ENCODE assay signal across 1 cellular context in genomic region chr4:39458505-39459300, GRCh38.
TF ChIP-seq lines count a peak whose summit lies in the region.

Gene LIAS, plus strand, starts transcription at chr4:39459056. Its CDS starts 62 bp downstream, at chr4:39459118.
Gene RPL9, minus strand, starts transcription at chr4:39458922. Its CDS starts 483 bp downstream, at chr4:39458439.

TF ChIP-seq in K562, 482 proteins besides CTCF, POLR2A, EP300 and RAD21 (continued from another document and continues in another):
- no peak for TF ChIP-seq PBX2 (CRISPR knock-in tag; IDR thresholded peaks at IDR 0.05; ENCODE audit: low read depth)
- TF ChIP-seq PBX2 (tag; conservative IDR thresholded peaks at IDR 0.05; ENCODE audit: low read depth): no peak
- no peak for TF ChIP-seq ZNF717 (CRISPR knock-in tag; IDR thresholded peaks at IDR 0.05)
- no peak for TF ChIP-seq ZNF407 (IDR thresholded peaks at IDR 0.05; ENCODE audit: low read depth)
- peak; percentile 50; the same call in 1 of the 2 replicates for TF ChIP-seq TGIF2 (CRISPR knock-in tag; IDR thresholded peaks at IDR 0.05)
- TF ChIP-seq KAT7 (CRISPR knock-in tag; IDR thresholded peaks at IDR 0.05; ENCODE audit: borderline replicate concordance): peak; percentile 74; the same call in 1 of the 2 replicates
- TF ChIP-seq ZFP91 (CRISPR knock-in tag; IDR thresholded peaks at IDR 0.05): no peak
- peak; percentile 98 for TF ChIP-seq ATF7 (IDR thresholded peaks at IDR 0.05)
- peak; percentile 46; the same call in 1 of the 2 replicates for TF ChIP-seq ARID1B (IDR thresholded peaks at IDR 0.05)
- peak; percentile 70; the same call in 1 of the 2 replicates for TF ChIP-seq ZBED1 (IDR thresholded peaks at IDR 0.05)
- no peak for TF ChIP-seq ZNF316 (IDR thresholded peaks at IDR 0.05)
- TF ChIP-seq FOXM1 (IDR thresholded peaks at IDR 0.05; ENCODE audit: low read depth): peak; percentile 10; the same call in 1 of the 2 replicates
- TF ChIP-seq FOXM1 (CRISPR knock-in tag; IDR thresholded peaks at IDR 0.05; ENCODE audit: low read depth): no peak
- TF ChIP-seq NEUROD1 (IDR thresholded peaks at IDR 0.05; ENCODE audit: borderline replicate concordance, low read depth, low read length, partially characterized antibody): peak; percentile 58
- no peak for TF ChIP-seq CHD1 (IDR thresholded peaks at IDR 0.05; ENCODE audit: low read length)
- TF ChIP-seq ZBTB9 (CRISPR knock-in tag; IDR thresholded peaks at IDR 0.05): no peak; the same call in 1 of the 2 replicates
- TF ChIP-seq ZBTB8A (IDR thresholded peaks at IDR 0.05; ENCODE audit: partially characterized antibody): no peak
- peak; percentile 79 for TF ChIP-seq MAX (CRISPR knock-in tag; IDR thresholded peaks at IDR 0.05)
- no peak for TF ChIP-seq MYNN (IDR thresholded peaks at IDR 0.05)
- TF ChIP-seq MYNN (CRISPR knock-in tag; IDR thresholded peaks at IDR 0.05): no peak
- TF ChIP-seq CLOCK (CRISPR knock-in tag; IDR thresholded peaks at IDR 0.05; ENCODE audit: borderline replicate concordance): no peak
- TF ChIP-seq SNAPC5 (CRISPR knock-in tag; IDR thresholded peaks at IDR 0.05): no peak
- TF ChIP-seq ZKSCAN8 (CRISPR knock-in tag; IDR thresholded peaks at IDR 0.05): no peak
- TF ChIP-seq CBX2 (IDR thresholded peaks at IDR 0.05; ENCODE audit: insufficient read depth, low read length, poor library complexity, severe bottlenecking): no peak
- no peak for TF ChIP-seq FOXA3 (CRISPR knock-in tag; conservative IDR thresholded peaks at IDR 0.05 in 1 of 2, IDR thresholded peaks at IDR 0.05 in 1 of 2)
- TF ChIP-seq ZHX1 (conservative IDR thresholded peaks at IDR 0.05; ENCODE audit: low read length): no peak
- TF ChIP-seq ZFPM2 (CRISPR knock-in tag; IDR thresholded peaks at IDR 0.05): no peak
- TF ChIP-seq MAFG (tag; conservative IDR thresholded peaks at IDR 0.05): no peak
- TF ChIP-seq SOX6 (IDR thresholded peaks at IDR 0.05): peak; percentile 28; the same call in 1 of the 2 replicates
- no peak; a peak in 2 of 4 replicates for TF ChIP-seq TEAD1 (CRISPR knock-in tag; IDR thresholded peaks at IDR 0.05)
- no peak for TF ChIP-seq CCAR2 (IDR thresholded peaks at IDR 0.05; ENCODE audit: low read depth, low read length)
- no peak for TF ChIP-seq ZNF146 (CRISPR knock-in tag; IDR thresholded peaks at IDR 0.05; ENCODE audit: unreplicated experiment)
- no peak for TF ChIP-seq MED1 (CRISPR knock-in tag; IDR thresholded peaks at IDR 0.05; ENCODE audit: borderline replicate concordance)
- TF ChIP-seq RNF2 (IDR thresholded peaks at IDR 0.05): peak; percentile 34; the same call in 1 of the 2 replicates
- peak; percentile 56 for TF ChIP-seq NFIC (IDR thresholded peaks at IDR 0.05)
- TF ChIP-seq ZBTB1 (CRISPR knock-in tag; IDR thresholded peaks at IDR 0.05; ENCODE audit: borderline replicate concordance, low read depth): peak; percentile 57; the same call in 1 of the 2 replicates
- peak; percentile 94 for TF ChIP-seq GTF2F1 (IDR thresholded peaks at IDR 0.05; ENCODE audit: low read depth, low read length)
- TF ChIP-seq ARID2 (IDR thresholded peaks at IDR 0.05): peak; percentile 18; the same call in 1 of the 2 replicates
- no peak for TF ChIP-seq SAFB (IDR thresholded peaks at IDR 0.05; ENCODE audit: borderline replicate concordance, low read depth, low read length)
- TF ChIP-seq GATAD2A (IDR thresholded peaks at IDR 0.05): no peak
- TF ChIP-seq ZNF76 (CRISPR knock-in tag; IDR thresholded peaks at IDR 0.05; ENCODE audit: borderline replicate concordance): no peak
